Comparison of ENCODE assay signal across 8 cellular contexts in the genomic region with DNA sequence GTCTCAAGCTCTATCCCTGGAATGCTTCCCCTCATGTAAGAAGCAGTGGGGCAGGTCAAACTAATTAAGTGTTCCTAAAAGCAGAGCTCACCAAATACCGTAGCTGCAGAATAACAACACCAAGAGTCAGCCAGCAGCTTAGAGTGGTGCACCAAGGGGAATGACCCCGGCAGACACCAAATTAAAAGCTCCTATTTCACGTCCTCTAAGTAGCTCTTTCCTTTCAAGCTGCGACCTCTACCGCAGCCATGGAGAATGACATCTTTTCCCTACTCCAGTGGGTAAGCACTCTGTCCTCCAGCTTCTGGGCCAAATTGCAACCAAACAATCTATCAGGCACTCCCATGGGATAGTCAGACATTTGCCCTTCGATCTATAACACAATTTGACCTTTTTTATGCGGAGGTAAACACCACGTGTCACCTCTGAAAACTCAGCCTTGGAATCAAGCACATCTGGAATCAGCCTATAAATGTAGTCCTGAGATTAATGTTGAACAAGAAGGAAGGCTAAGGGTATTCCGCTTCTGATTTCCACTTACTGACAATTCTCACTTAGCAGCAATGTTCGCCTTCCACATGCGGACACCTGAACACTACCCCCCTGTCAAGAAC.
DNase-seq lines count a peak whose midpoint lies in the region; ATAC-seq and TF ChIP-seq lines count a peak whose summit lies in the region.

No MANE protein-coding gene starts in this region.

- CTCF ChIA-PET in A673 (lab: Charles Lee), result interaction anchor here (0.6 to 1.6 kb wide), 11 partner anchors 8 to 1555 kb away, joined by 3 to 12 read pairs (median 4); no protein-coding TSS in a partner anchor

- POLR2A ChIA-PET in A673 (lab: Charles Lee; ENCODE audit: low non-redundant PET), result interaction anchor here (0.6 kb wide), 1 partner anchor 813 kb away, joined by 5 read pairs; no protein-coding TSS in a partner anchor

- no peak for TF ChIP-seq POLR2A in esophagus squamous epithelium (IDR thresholded peaks at IDR 0.05)

- intact Hi-C loops in A673 (cut with micrococcal nuclease; ENCODE audit: unreplicated experiment), result loop anchor here (2.0 kb wide), 1 partner anchor 790 kb away; no protein-coding TSS in a partner anchor
- intact Hi-C loops in esophagus squamous epithelium (cut with DNase I), result no loop called here

- BruUV-seq in A673 (replicated peaks; lab: Mats Ljungman, UMichigan), result no TSS peak

- H3K36me3 ChIP-seq in A673 (ENCODE audit: insufficient read depth, low read length, poor library complexity, severe bottlenecking) (no peaks in the 10 kb centered on the region), RWPE2 (ENCODE audit: low read depth) (no peaks in the 10 kb centered on the region), esophagus squamous epithelium (no peaks in the 10 kb centered on the region)

- H3K27ac Mint-ChIP-seq in neural crest cell (ENCODE audit: unreplicated experiment), result no peak overlapping the region

- H3K27me3 ChIP-seq in A673 (replicated peaks; ENCODE audit: insufficient read depth, low read depth, low read length, poor library complexity) (peaks cover 33% of the 10 kb centered on the region), RWPE2 (ENCODE audit: insufficient read depth, poor library complexity, severe bottlenecking) (no peaks in the 10 kb centered on the region), esophagus squamous epithelium (peaks cover 0 to 37% (median 0%) of the 10 kb centered on the region in 4 donors)

- peak; percentile 83 for TF ChIP-seq CTCF in A673 (conservative IDR thresholded peaks at IDR 0.05; ENCODE audit: low read depth, low read length)
- peak; percentile 76 for TF ChIP-seq CTCF in GM12865 (IDR thresholded peaks at IDR 0.05; ENCODE audit: insufficient read depth, low read depth, low read length, missing control alignments)
- TF ChIP-seq CTCF in LNCaP clone FGC (IDR thresholded peaks at IDR 0.05; ENCODE audit: control insufficient read depth, extremely low read depth, insufficient read depth), result peak; percentile 86
- peak; percentile 94 for TF ChIP-seq CTCF in RWPE2 (IDR thresholded peaks at IDR 0.05; ENCODE audit: poor library complexity, severe bottlenecking)
- TF ChIP-seq CTCF in esophagus squamous epithelium (IDR thresholded peaks at IDR 0.05), result peak in 5 of 6 experiments; percentile 48 to 65 (median 55)
- TF ChIP-seq CTCF in neural crest cell (conservative IDR thresholded peaks at IDR 0.05), result peak; percentile 80

- H3K27me3 Mint-ChIP-seq in neural crest cell (ENCODE audit: low read depth), result no peaks in the 10 kb centered on the region

- H3K4me3 ChIP-seq in A673 (ENCODE audit: low read depth, low read length, poor library complexity, severe bottlenecking), result no peak overlapping the region
- H3K4me3 ChIP-seq in GM12865 (ENCODE audit: low read depth, low read length), result no peak overlapping the region
- no peak overlapping the region for H3K4me3 ChIP-seq in LNCaP clone FGC (ENCODE audit: low read depth, low read length)
- no peak overlapping the region for H3K4me3 ChIP-seq in RWPE2 (ENCODE audit: severe bottlenecking)
- H3K4me3 ChIP-seq in esophagus squamous epithelium, result no peak overlapping the region

- peak; percentile 86 for ATAC-seq in RWPE2 (ENCODE audit: low read depth)
- no peak for ATAC-seq in HG02642 (IDR thresholded peaks at IDR 0.05; ENCODE audit: poor library complexity, unreplicated experiment)

- H3K4me1 ChIP-seq in A673 (ENCODE audit: insufficient read depth, low read length, poor library complexity, severe bottlenecking) (no peaks in the 10 kb centered on the region), RWPE2 (ENCODE audit: insufficient read depth, poor library complexity, severe bottlenecking) (no peaks in the 10 kb centered on the region), esophagus squamous epithelium (peaks cover 0 to 8% (median 0%) of the 10 kb centered on the region in 3 donors)

- WGBS in esophagus squamous epithelium, 2 donors, result 26 to 31% methylated on average over 11 of the region's 11 CpGs

- H3K9me3 Mint-ChIP-seq in neural crest cell, result no peaks in the 10 kb centered on the region

- H3K36me3 Mint-ChIP-seq in neural crest cell (ENCODE audit: low read depth), result no peaks in the 10 kb centered on the region

- H3K27ac ChIP-seq in A673 (ENCODE audit: low read depth, low read length, poor library complexity, severe bottlenecking) (no peak overlapping the region), RWPE2 (ENCODE audit: poor library complexity, severe bottlenecking) (no peak overlapping the region), esophagus squamous epithelium (no peak overlapping the region)

- peak; percentile 71 for DNase-seq in A673 (ENCODE audit: low spot score)
- peak; percentile 65 for DNase-seq in GM12865 (ENCODE audit: low read depth)
- DNase-seq in LNCaP clone FGC (ENCODE audit: low read depth), result no peak
- DNase-seq in RWPE2 (ENCODE audit: low spot score), result no peak
- no peak for DNase-seq in esophagus squamous epithelium (lab: John Stamatoyannopoulos, UW)
- DNase-seq in neural crest cell (ENCODE audit: low read depth, low spot score), result peak; percentile 44
- DNase-seq in mucosa of gallbladder (ENCODE audit: low spot score), result no peak

- no peak overlapping the region for H3K4me3 Mint-ChIP-seq in neural crest cell

- H3K9me3 ChIP-seq in A673 (ENCODE audit: low read depth, low read length, poor library complexity, severe bottlenecking) (no peaks in the 10 kb centered on the region), RWPE2 (ENCODE audit: severe bottlenecking) (no peaks in the 10 kb centered on the region), esophagus squamous epithelium (no peaks in the 10 kb centered on the region)

- H3K4me1 Mint-ChIP-seq in neural crest cell, result peaks cover 6% of the 10 kb centered on the region

Comparison
In these comparisons a context has a peak if more than half of its experiments do, and no peak if none do; other contexts are left out.
1. DNase-seq: peak in A673 (single experiment), GM12865 (single experiment) and neural crest cell (single experiment); none in LNCaP clone FGC (single experiment), RWPE2 (single experiment), esophagus squamous epithelium (single experiment) and mucosa of gallbladder (single experiment).
2. Peak in every context shown above with its lines, with median percentiles within 50 percentile points of each other: CTCF ChIP-seq.